In the genomic region with DNA sequence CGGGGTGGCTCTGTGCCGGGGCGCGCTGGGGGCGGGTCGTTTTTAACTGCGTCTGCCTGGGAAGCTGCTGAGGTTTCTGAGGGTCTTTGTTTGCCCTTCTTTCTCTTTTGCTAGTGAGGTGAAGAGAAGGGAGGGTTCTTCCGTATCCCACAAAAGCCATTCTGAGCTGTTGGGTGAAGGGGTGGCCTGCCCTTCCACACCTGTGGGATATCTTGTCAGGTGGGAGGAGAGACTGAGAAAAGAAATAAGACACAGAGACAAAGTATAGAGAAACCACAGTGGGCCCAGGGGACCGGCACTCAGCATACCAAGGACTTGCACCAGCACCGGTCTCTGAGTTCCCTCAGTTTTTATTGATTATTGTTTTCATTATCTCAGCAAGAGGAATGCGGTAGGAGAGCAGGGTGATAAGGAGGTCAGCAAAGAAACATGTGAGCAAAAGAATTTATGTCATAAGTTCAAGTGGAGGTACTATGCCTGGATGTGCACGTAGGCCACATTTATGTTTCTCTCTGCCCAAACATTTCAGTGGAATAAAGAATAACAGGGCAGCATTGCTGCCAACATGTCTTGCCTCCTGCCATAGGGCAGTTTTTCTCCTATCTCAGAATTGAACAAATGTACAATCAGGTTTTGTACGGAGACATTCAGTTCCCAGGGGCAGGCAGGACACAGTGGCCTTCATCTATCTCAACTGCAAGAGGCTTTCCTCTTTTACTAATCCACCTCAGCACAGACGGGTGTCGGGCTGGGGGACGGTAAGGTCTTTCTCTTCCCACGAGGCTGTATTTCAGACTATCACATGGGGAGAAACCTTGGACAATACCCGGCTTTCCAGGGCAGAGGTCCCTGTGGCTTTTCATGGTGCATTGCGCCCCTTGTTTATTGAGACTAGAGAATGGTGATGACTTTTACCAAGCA, we compare ENCODE assay signal across 8 cellular contexts. TPM values are rescaled to one million over a fixed set of nuclear protein-coding genes. Genes with fewer than 3 reads are reported as not detected.
DNase-seq lines count a peak whose midpoint lies in the region; ATAC-seq and TF ChIP-seq lines count a peak whose summit lies in the region.

No MANE protein-coding gene starts in this region.

- H3K4me3 ChIP-seq in DOHH2 (ENCODE audit: low read length) (peak overlapping the region; percentile 77), dorsolateral prefrontal cortex (peak overlapping the region; percentile 48 to 93 (median 77)), muscle layer of colon (ENCODE audit: low read depth in 1 of 2, low read length in 2 of 2) (peak overlapping the region; percentile 28 to 67)

- no peaks in the 10 kb centered on the region for H3K27me3 ChIP-seq in DOHH2 (ENCODE audit: control insufficient read depth, low read length)
- H3K27me3 ChIP-seq in dorsolateral prefrontal cortex: no peaks in the 10 kb centered on the region
- no peaks in the 10 kb centered on the region for H3K27me3 ChIP-seq in muscle layer of colon (ENCODE audit: control insufficient read depth in 1 of 2, insufficient read depth in 2 of 2, low read length in 2 of 2)

- intact Hi-C loops in dorsolateral prefrontal cortex (cut with DNase I): loop anchor here (1.0 kb wide), 4 partner anchors 33 to 69 kb away; a partner anchor contains a TSS

- no peaks in the 10 kb centered on the region for H3K9me2 ChIP-seq in DOHH2 (replicated peaks; ENCODE audit: control insufficient read depth, low read length)

- H3K36me3 ChIP-seq in DOHH2 (ENCODE audit: control insufficient read depth, low read length): no peaks in the 10 kb centered on the region; the same call in 1 of the 2 replicates
- H3K36me3 ChIP-seq in muscle layer of colon (ENCODE audit: insufficient read depth, low read length): no peaks in the 10 kb centered on the region

- H3K4me1 ChIP-seq in DOHH2 (ENCODE audit: control insufficient read depth, low read length) (peaks cover 20% of the 10 kb centered on the region), muscle layer of colon (ENCODE audit: insufficient read depth, low read length) (peaks cover 16% of the 10 kb centered on the region)

- peak overlapping the region; percentile 68 for H3K9ac ChIP-seq in muscle layer of colon (ENCODE audit: low read length)

- no peaks in the 10 kb centered on the region for H3F3A ChIP-seq in DOHH2 (ENCODE audit: control insufficient read depth, insufficient read depth)

- DNase-seq in M059J (ENCODE audit: low read depth) (peak; percentile 5), dorsolateral prefrontal cortex (peak in 1 of 10 donors; percentile 86), GM19238 (ENCODE audit: insufficient read length, low spot score) (no peak), COLO829 (ENCODE audit: low spot score) (no peak)
- DNase-seq in effector CD4-positive, alpha-beta T cell: no peak

- H3K9me3 ChIP-seq in DOHH2 (ENCODE audit: control insufficient read depth, insufficient read depth, low read length) (no peaks in the 10 kb centered on the region), muscle layer of colon (ENCODE audit: low read length) (no peaks in the 10 kb centered on the region)

- H4K20me1 ChIP-seq in DOHH2 (ENCODE audit: control insufficient read depth, insufficient read depth, low read depth, low read length): no peaks in the 10 kb centered on the region

- no peak overlapping the region for H3K27ac ChIP-seq in DOHH2 (ENCODE audit: low read depth, low read length)
- peak overlapping the region in 56 of 59 donors; percentile 3 to 98 (median 82) for H3K27ac ChIP-seq in dorsolateral prefrontal cortex
- peak overlapping the region; percentile 70 for H3K27ac ChIP-seq in muscle layer of colon (ENCODE audit: low read depth, low read length)

- peak; percentile 28 for ATAC-seq in GM21723 (IDR thresholded peaks at IDR 0.05; ENCODE audit: unreplicated experiment)

- peaks cover 45% of the 10 kb centered on the region for H3K79me2 ChIP-seq in DOHH2 (ENCODE audit: control insufficient read depth, low read length)

- peak overlapping the region; percentile 75 for H3K4me2 ChIP-seq in DOHH2 (ENCODE audit: low read length)

- TF ChIP-seq CTCF in DOHH2 (IDR thresholded peaks at IDR 0.05; ENCODE audit: low read depth, low read length, poor library complexity, severe bottlenecking) (no peak), dorsolateral prefrontal cortex (IDR thresholded peaks at IDR 0.05 in 54 of 56, conservative IDR thresholded peaks at IDR 0.05 in 2 of 56; ENCODE audit: low read depth in 1 of 56, partially characterized antibody in 56 of 56) (peak in 1 of 56 donors; percentile 1)

RNA-seq across cellular contexts. Expression of a gene that starts 1.0 kb away (rescaled TPM):
- total RNA-seq in M059J (2014; rRNA removed; shearing (Covaris generic)): 2.2 and 5.7 TPM in 2 replicates
- 10 to 100 TPM in 1 of 120 experiments, 1 to 10 TPM in 119; 3.2 to 11.1 (median 6.2) TPM for total RNA-seq in dorsolateral prefrontal cortex

RNA-seq across cellular contexts. Expression of a gene that starts 48.1 kb away (rescaled TPM):
- 3.1 and 16.5 TPM in 2 replicates for total RNA-seq in M059J (2014; rRNA removed; shearing (Covaris generic))
- total RNA-seq in dorsolateral prefrontal cortex: 100 to 1,000 TPM in 5 of 120 experiments, 10 to 100 TPM in 115; 27.9 to 117 (median 68.8) TPM
